Comparison of ENCODE assay signal across 2 cellular contexts in genomic region chr21:44815852-44816628, GRCh38.
TF ChIP-seq lines count a peak whose summit lies in the region.

No MANE protein-coding gene starts in this region.

TF ChIP-seq in IMR-90, 13 proteins besides CTCF, POLR2A, EP300 and RAD21:
- TF ChIP-seq MAZ (IDR thresholded peaks at IDR 0.05; ENCODE audit: borderline replicate concordance, low read depth, low read length) (no peak), ELK1 (IDR thresholded peaks at IDR 0.05; ENCODE audit: borderline replicate concordance, low read depth, low read length) (no peak), RCOR1 (IDR thresholded peaks at IDR 0.05; ENCODE audit: insufficient replicate concordance, low read length) (no peak), USF2 (IDR thresholded peaks at IDR 0.05; ENCODE audit: low read depth, low read length) (no peak), MAFK (IDR thresholded peaks at IDR 0.05; ENCODE audit: low read depth, low read length) (no peak)

TF ChIP-seq in K562, 482 proteins besides CTCF, POLR2A, EP300 and RAD21:
- TF ChIP-seq EHMT2 (IDR thresholded peaks at IDR 0.05): no peak
- TF ChIP-seq ZBTB33 (CRISPR knock-in tag; IDR thresholded peaks at IDR 0.05): peak; percentile 37; the same call in 1 of the 2 replicates
- TF ChIP-seq RBM39 (optimal IDR thresholded peaks at IDR 0.05; ENCODE audit: low read depth, low read length): no peak
TF ChIP-seq in K562: peak in this region for 1.
